Comparison of ENCODE assay signal across 19 cellular contexts in the genomic region with DNA sequence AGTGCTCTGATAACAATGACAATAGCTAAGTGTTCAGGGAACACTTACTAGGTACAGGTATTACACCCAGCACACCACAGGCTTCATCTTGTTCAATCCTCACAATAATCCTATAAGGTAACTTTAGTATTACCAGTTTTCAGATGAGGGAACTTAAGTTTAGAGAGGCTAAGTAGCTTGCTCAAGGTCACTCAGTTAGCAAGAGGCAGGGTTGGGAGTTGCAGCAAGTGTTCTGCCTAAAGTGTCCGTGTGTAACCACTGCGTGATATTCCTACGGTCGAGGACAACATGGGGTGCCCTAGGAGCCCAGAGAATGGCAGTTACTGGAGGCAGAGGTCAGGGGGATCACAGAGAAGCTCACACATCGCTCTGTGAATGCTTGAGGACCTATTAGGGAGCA. TPM values are rescaled to one million over a fixed set of nuclear protein-coding genes. Genes with fewer than 3 reads are reported as not detected.
DNase-seq lines count a peak whose midpoint lies in the region; ATAC-seq and TF ChIP-seq lines count a peak whose summit lies in the region.
"Had no signal": no experiment of that assay in that cellular context is flagged by ENCODE, and none has a peak within 500 bp of the region (broad histone marks: within the 10 kb centered on the region; RNA-seq: fewer than 3 reads in every experiment).

No MANE protein-coding gene starts in this region.

- peaks cover 21% of the 10 kb centered on the region for H3K27me3 Mint-ChIP-seq in activated CD4-positive, alpha-beta T cell treated with anti-CD3 and anti-CD28 coated beads, Interleukin-2, amount 10 ng/mL, durations not matched to agents 24 days and 14 days
- H3K27me3 Mint-ChIP-seq in GM23338 (ENCODE audit: insufficient read depth, low read depth, poor library complexity), result peaks cover 2% of the 10 kb centered on the region

- no peak; the same call in 2 of the 3 replicates for ATAC-seq in GM23338

- H3K27ac ChIP-seq in GM23338 (ENCODE audit: low read depth) (no peak overlapping the region), esophagus muscularis mucosa (replicated peaks in 1 of 4) (no peak overlapping the region), WERI-Rb-1 (no peak overlapping the region)

- no peaks in the 10 kb centered on the region for H3K9me3 Mint-ChIP-seq in activated CD4-positive, alpha-beta T cell treated with anti-CD3 and anti-CD28 coated beads, Interleukin-2, amount 10 ng/mL, durations not matched to agents 24 days and 14 days
- no peaks in the 10 kb centered on the region for H3K9me3 Mint-ChIP-seq in GM23338

- H3K4me3 Mint-ChIP-seq in activated CD4-positive, alpha-beta T cell treated with anti-CD3 and anti-CD28 coated beads, Interleukin-2, amount 10 ng/mL, durations not matched to agents 24 days and 14 days, result no peak overlapping the region
- no peak overlapping the region for H3K4me3 Mint-ChIP-seq in GM23338
- H3K4me3 Mint-ChIP-seq: CD4-positive, alpha-beta memory T cell had no signal

- intact Hi-C loops in activated CD4-positive, alpha-beta T cell treated with anti-CD3 and anti-CD28 coated beads, Interleukin-2, amount 10 ng/mL, durations not matched to agents 24 days and 14 days (cut with micrococcal nuclease), result no loop called here
- intact Hi-C loops in esophagus muscularis mucosa (cut with DNase I), result no loop called here

- H3K36me3 Mint-ChIP-seq in activated CD4-positive, alpha-beta T cell treated with anti-CD3 and anti-CD28 coated beads, Interleukin-2, amount 10 ng/mL, durations not matched to agents 24 days and 14 days (ENCODE audit: low read depth), result no peaks in the 10 kb centered on the region
- H3K36me3 Mint-ChIP-seq in GM23338 (ENCODE audit: low read depth), result no peaks in the 10 kb centered on the region
- H3K36me3 Mint-ChIP-seq: CD4-positive, alpha-beta memory T cell had no signal

- DNase-seq in activated CD4-positive, alpha-beta T cell treated with anti-CD3 and anti-CD28 coated beads, Interleukin-2, amount 10 ng/mL, durations not matched to agents 24 days and 14 days, result peak; percentile 23
- DNase-seq in activated CD4-positive, alpha-beta T cell treated with anti-CD3 and anti-CD28 coated beads for 48 hours, result no peak
- DNase-seq in GM23338 (ENCODE audit: low spot score), result no peak
- peak; percentile 84 for DNase-seq in esophagus muscularis mucosa (ENCODE audit: extremely low spot score)
- no peak for DNase-seq in stimulated activated CD4-positive, alpha-beta T cell treated with anti-CD3 and anti-CD28 coated beads, Interleukin-15, amount 100 ng/mL, for 24 hours
- DNase-seq in WERI-Rb-1, result no peak
- DNase-seq: 8988T; Calu3; CD4-positive, alpha-beta memory T cell; COR-L47; DMS53; DMS79 treated with DMSO at 0.1 percent for 48 hours; GF-D8; GOT3; H7; HCEC 1CT had no signal

- H3K27me3 ChIP-seq in GM23338 (ENCODE audit: insufficient read depth) (0 out of 2 replicates have a peak, but pooled peaks cover 1% of the 10 kb centered on the region), esophagus muscularis mucosa (peaks cover 0 to 49% (median 0%) of the 10 kb centered on the region in 4 donors), WERI-Rb-1 (ENCODE audit: insufficient read depth, low read depth, severe bottlenecking) (no peaks in the 10 kb centered on the region)

- no peaks in the 10 kb centered on the region for H4K20me1 ChIP-seq in GM23338 (replicated peaks; ENCODE audit: insufficient read depth)

- no peak for TF ChIP-seq POLR2A in esophagus muscularis mucosa (IDR thresholded peaks at IDR 0.05; ENCODE audit: low read depth)

- WGBS in esophagus muscularis mucosa, result 78% methylated on average over 5 of the region's 5 CpGs

- no peaks in the 10 kb centered on the region for H3K9me3 ChIP-seq in esophagus muscularis mucosa
- no peaks in the 10 kb centered on the region for H3K9me3 ChIP-seq in WERI-Rb-1 (ENCODE audit: severe bottlenecking)

- H3K4me2 ChIP-seq in GM23338, result no peak overlapping the region

- no peaks in the 10 kb centered on the region for H3K9me2 ChIP-seq in GM23338 (ENCODE audit: insufficient read depth)

- no peaks in the 10 kb centered on the region for H3F3A ChIP-seq in GM23338 (replicated peaks; ENCODE audit: low read depth)

- no peaks in the 10 kb centered on the region for H3K4me1 Mint-ChIP-seq in activated CD4-positive, alpha-beta T cell treated with anti-CD3 and anti-CD28 coated beads, Interleukin-2, amount 10 ng/mL, durations not matched to agents 24 days and 14 days
- H3K4me1 Mint-ChIP-seq in GM23338, result peaks cover 7% of the 10 kb centered on the region; the same call in 2 of the 3 replicates
- H3K4me1 Mint-ChIP-seq: CD4-positive, alpha-beta memory T cell had no signal

- H2AFZ ChIP-seq in GM23338, result peak overlapping the region; percentile 34

- no peaks in the 10 kb centered on the region for H3K79me2 ChIP-seq in GM23338 (replicated peaks; ENCODE audit: insufficient read depth)

- no peak for TF ChIP-seq EP300 in esophagus muscularis mucosa (IDR thresholded peaks at IDR 0.05)

- H3K4me1 ChIP-seq in GM23338 (ENCODE audit: insufficient read depth), result no peaks in the 10 kb centered on the region
- H3K4me1 ChIP-seq in esophagus muscularis mucosa, result no peaks in the 10 kb centered on the region

- TF ChIP-seq CTCF in GM23338 (conservative IDR thresholded peaks at IDR 0.05; ENCODE audit: low read depth in 2 of 2) (no peak), esophagus muscularis mucosa (IDR thresholded peaks at IDR 0.05) (no peak), WERI-Rb-1 (IDR thresholded peaks at IDR 0.05; ENCODE audit: low read depth, low read length) (no peak)

- no peak overlapping the region for H3K27ac Mint-ChIP-seq in activated CD4-positive, alpha-beta T cell treated with anti-CD3 and anti-CD28 coated beads, Interleukin-2, amount 10 ng/mL, durations not matched to agents 24 days and 14 days
- H3K27ac Mint-ChIP-seq in GM23338, result no peak overlapping the region
- H3K27ac Mint-ChIP-seq: CD4-positive, alpha-beta memory T cell had no signal

- H3K36me3 ChIP-seq in GM23338 (ENCODE audit: insufficient read depth), result no peaks in the 10 kb centered on the region
- no peaks in the 10 kb centered on the region for H3K36me3 ChIP-seq in esophagus muscularis mucosa
- no peaks in the 10 kb centered on the region for H3K36me3 ChIP-seq in WERI-Rb-1

- H3K4me3 ChIP-seq in GM23338, result no peak overlapping the region
- H3K4me3 ChIP-seq in esophagus muscularis mucosa, result no peak overlapping the region
- H3K4me3 ChIP-seq in WERI-Rb-1 (ENCODE audit: low read depth, low read length), result no peak overlapping the region

TF ChIP-seq in GM23338, 12 proteins besides CTCF, POLR2A, EP300 and RAD21 (continues in another document):
- TF ChIP-seq ZNF114 (CRISPR knock-in tag; IDR thresholded peaks at IDR 0.05), result no peak
- TF ChIP-seq, protein P1, sequence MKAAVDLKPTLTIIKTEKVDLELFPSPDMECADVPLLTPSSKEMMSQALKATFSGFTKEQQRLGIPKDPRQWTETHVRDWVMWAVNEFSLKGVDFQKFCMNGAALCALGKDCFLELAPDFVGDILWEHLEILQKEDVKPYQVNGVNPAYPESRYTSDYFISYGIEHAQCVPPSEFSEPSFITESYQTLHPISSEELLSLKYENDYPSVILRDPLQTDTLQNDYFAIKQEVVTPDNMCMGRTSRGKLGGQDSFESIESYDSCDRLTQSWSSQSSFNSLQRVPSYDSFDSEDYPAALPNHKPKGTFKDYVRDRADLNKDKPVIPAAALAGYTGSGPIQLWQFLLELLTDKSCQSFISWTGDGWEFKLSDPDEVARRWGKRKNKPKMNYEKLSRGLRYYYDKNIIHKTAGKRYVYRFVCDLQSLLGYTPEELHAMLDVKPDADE (IDR thresholded peaks at IDR 0.05), result no peak
- no peak for TF ChIP-seq STAT1 (IDR thresholded peaks at IDR 0.05; ENCODE audit: unreplicated experiment)
- TF ChIP-seq JUNB (IDR thresholded peaks at IDR 0.05; ENCODE audit: unreplicated experiment), result no peak
- TF ChIP-seq ZNF331 (CRISPR knock-in tag; IDR thresholded peaks at IDR 0.05; ENCODE audit: low read depth), result no peak
- no peak for TF ChIP-seq EZH2 (IDR thresholded peaks at IDR 0.05; ENCODE audit: low read depth, unreplicated experiment)
- TF ChIP-seq POLR2AphosphoS5 (IDR thresholded peaks at IDR 0.05; ENCODE audit: low read depth), result no peak
- no peak for TF ChIP-seq REST (IDR thresholded peaks at IDR 0.05; ENCODE audit: unreplicated experiment)

RNA-seq across cellular contexts. Expression of gene EGR4, which starts 30.2 kb away (rescaled TPM):
- 1.2 and 1.5 TPM in 2 replicates for total RNA-seq in activated CD4-positive, alpha-beta T cell treated with anti-CD3 and anti-CD28 coated beads, Interleukin-2, amount 10 ng/mL, durations not matched to agents 24 days and 14 days
- not detected in 2 replicates for total RNA-seq in GM23338 (2014; rRNA removed; shearing (Covaris generic))
- 0.23 TPM in 1 of 2 replicates, not detected in the other for polyA plus RNA-seq in GM23338 (2016; fragmentation: Nextera tagmentation; extraction: Ambion mirVana)
- total RNA-seq in esophagus muscularis mucosa, result under 1 TPM in 1 of 4 donors, not detected in 3; 0.17 TPM
- total RNA-seq: CD4-positive, alpha-beta memory T cell; Daoy; G401; H7 had no signal
- polyA plus RNA-seq: BJ; CD4-positive, alpha-beta memory T cell had no signal

RNA-seq across cellular contexts. Expression of gene FBXO41, which starts 39.3 kb away (rescaled TPM):
- total RNA-seq in activated CD4-positive, alpha-beta T cell treated with anti-CD3 and anti-CD28 coated beads, Interleukin-2, amount 10 ng/mL, durations not matched to agents 24 days and 14 days, result 32.2 and 33.8 TPM in 2 replicates
- total RNA-seq in GM23338 (2014; rRNA removed; shearing (Covaris generic)), result 13.8 and 16.5 TPM in 2 replicates
- polyA plus RNA-seq in GM23338 (2016; fragmentation: Nextera tagmentation; extraction: Ambion mirVana), result 3.1 and 3.5 TPM in 2 replicates
- 1 to 10 TPM; 1.7 to 6.0 (median 4.2) TPM for total RNA-seq in esophagus muscularis mucosa

Comparison
In these comparisons a context has a peak if more than half of its experiments do, and no peak if none do; other contexts are left out.
1. DNase-seq: peak in activated CD4-positive, alpha-beta T cell treated with anti-CD3 and anti-CD28 coated beads, Interleukin-2, amount 10 ng/mL, durations not matched to agents 24 days and 14 days (single experiment) and esophagus muscularis mucosa (single experiment); none in activated CD4-positive, alpha-beta T cell treated with anti-CD3 and anti-CD28 coated beads for 48 hours (single experiment), GM23338 (single experiment), stimulated activated CD4-positive, alpha-beta T cell treated with anti-CD3 and anti-CD28 coated beads, Interleukin-15, amount 100 ng/mL, for 24 hours (single experiment) and WERI-Rb-1 (single experiment).